ENCODE assay signal across 19 cellular contexts in the genomic region with DNA sequence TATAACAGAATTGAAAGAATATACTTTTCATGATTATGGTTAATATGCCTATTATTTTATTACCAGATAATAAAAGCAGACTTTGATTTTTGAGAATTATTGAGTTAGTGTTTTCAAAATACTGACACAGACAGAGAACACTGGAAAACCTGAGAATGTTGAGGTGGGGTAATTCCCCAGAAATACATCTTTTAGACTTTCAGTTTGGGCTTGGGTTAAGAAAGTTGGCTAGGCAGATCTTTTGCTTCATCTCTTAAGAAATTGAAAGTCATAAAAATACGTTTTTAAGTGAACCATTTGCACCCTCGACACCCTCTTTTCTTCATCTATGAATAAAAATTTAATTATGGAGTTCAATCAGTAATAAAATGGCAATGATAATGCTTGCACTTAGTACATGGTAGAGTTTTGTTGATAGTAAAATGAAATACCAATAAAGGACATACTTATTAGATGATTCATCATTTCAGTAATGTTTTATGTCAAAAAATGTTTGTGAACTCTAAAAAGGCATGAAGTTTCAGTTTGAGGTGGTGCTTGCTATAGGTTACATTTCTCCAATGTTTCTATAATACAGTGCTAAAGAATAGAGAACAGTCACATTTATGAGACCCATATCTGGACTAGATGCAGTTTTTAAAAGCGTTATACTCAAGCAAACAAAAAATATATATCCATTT. TPM values are rescaled to one million over a fixed set of nuclear protein-coding genes. Genes with fewer than 3 reads are reported as not detected.
DNase-seq lines count a peak whose midpoint lies in the region; ATAC-seq and TF ChIP-seq lines count a peak whose summit lies in the region.
"Had no signal": no experiment of that assay in that cellular context is flagged by ENCODE, and none has a peak within 500 bp of the region (broad histone marks: within the 10 kb centered on the region; RNA-seq: fewer than 3 reads in every experiment).

No MANE protein-coding gene starts in this region.

- H3K27me3 ChIP-seq in ACC112 (ENCODE audit: insufficient read depth, low read length) = no peaks in the 10 kb centered on the region
- no peaks in the 10 kb centered on the region for H3K27me3 ChIP-seq in adipocyte (replicated peaks; ENCODE audit: control insufficient read depth, insufficient read depth, low read length)
- H3K27me3 ChIP-seq: body of pancreas had no signal

- TF ChIP-seq CTCF in chondrocyte (IDR thresholded peaks at IDR 0.05) = no peak

- peak overlapping the region; percentile 9 for H3K9ac ChIP-seq in adipocyte (ENCODE audit: low read length)

- peak; percentile 44 for ATAC-seq in GM18511 (IDR thresholded peaks at IDR 0.05; ENCODE audit: unreplicated experiment)
- ATAC-seq: body of pancreas, HepG2 had no signal

- no peaks in the 10 kb centered on the region for H3K9me3 ChIP-seq in adipocyte (ENCODE audit: control insufficient read depth, low read length)
- H3K9me3 ChIP-seq: body of pancreas, HAP-1, mucosa of descending colon had no signal

- H3K27me3 Mint-ChIP-seq in chondrocyte (ENCODE audit: low read depth) = no peaks in the 10 kb centered on the region

- H3K4me3 ChIP-seq in ACC112 (ENCODE audit: low read depth, low read length) (peak overlapping the region; percentile 27; the same call in 1 of the 2 replicates), adipocyte (ENCODE audit: low read length) (no peak overlapping the region)
- H3K4me3 ChIP-seq: body of pancreas, HAP-1, mucosa of descending colon had no signal

- H3K4me3 Mint-ChIP-seq in chondrocyte (ENCODE audit: unreplicated experiment) = no peak overlapping the region

- H3K36me3 ChIP-seq in ACC112 (ENCODE audit: insufficient read depth, low read length) (no peaks in the 10 kb centered on the region), adipocyte (ENCODE audit: control insufficient read depth, insufficient read depth, low read length, severe bottlenecking) (no peaks in the 10 kb centered on the region)
- H3K36me3 ChIP-seq: HAP-1 had no signal

- in situ Hi-C loops in KBM-7 (cut with MboI; ENCODE audit: low pct_unique_long_range_greater_than_20kb, low sequenced_read_pairs) = no loop called here

- peak overlapping the region; percentile 84 for H3K27ac ChIP-seq in ACC112 (ENCODE audit: low read depth, low read length)

- H2AFZ ChIP-seq in ACC112 (ENCODE audit: low read length, unreplicated experiment) = peak overlapping the region; percentile 15

- H3K4me1 ChIP-seq in ACC112 (ENCODE audit: control insufficient read depth, insufficient read depth, low read length, unreplicated experiment) (peaks cover 23% of the 10 kb centered on the region), adipocyte (ENCODE audit: control insufficient read depth, insufficient read depth, low read length) (peaks cover 10% of the 10 kb centered on the region)
- H3K4me1 ChIP-seq: body of pancreas, HAP-1 had no signal

- H3K79me2 ChIP-seq in ACC112 (ENCODE audit: control insufficient read depth, insufficient read depth, low read length, unreplicated experiment) = no peaks in the 10 kb centered on the region

- H3K4me1 Mint-ChIP-seq in chondrocyte (ENCODE audit: low read depth) = no peaks in the 10 kb centered on the region

- no peak overlapping the region for H3K27ac Mint-ChIP-seq in chondrocyte (ENCODE audit: unreplicated experiment)

- DNase-seq in KBM-7 (peak; percentile 10), adipocyte (ENCODE audit: low read depth) (no peak), mucosa of gallbladder (ENCODE audit: low spot score) (no peak), chondrocyte (ENCODE audit: low spot score) (no peak), COR-L47 (lab: John Stamatoyannopoulos, UW) (no peak)
- no peak for DNase-seq in effector CD8-positive, alpha-beta T cell (lab: John Stamatoyannopoulos, UW)
- DNase-seq: activated CD8-positive, alpha-beta memory T cell treated with anti-CD3 and anti-CD28 coated beads, Interleukin-2, amount 50 U/mL, for 4 hours; body of pancreas; DND-41; mucosa of descending colon; NCI-H510A; retina; RPMI8226; stimulated activated CD4-positive, alpha-beta T cell treated with anti-CD3 and anti-CD28 coated beads, Interleukin-4, amount 100 ng/mL, for 24 hours; stimulated activated naive CD4-positive, alpha-beta T cell treated with Interleukin-2 at 50 U/mL for 16 hours had no signal

- H3K36me3 Mint-ChIP-seq in chondrocyte (ENCODE audit: low read depth) = no peaks in the 10 kb centered on the region

- H3K9me3 Mint-ChIP-seq in chondrocyte (ENCODE audit: low read depth) = no peaks in the 10 kb centered on the region

RNA-seq across cellular contexts. Expression of gene SAMSN1, which starts 1.9 kb away (rescaled TPM):
- total RNA-seq in mucosa of gallbladder (8.8 TPM), chondrocyte (not detected in 3 replicates)
- total RNA-seq: HepG2 had no signal
